Comparison of ENCODE assay signal across 14 cellular contexts in genomic region chr3:27914199-27914598, GRCh38.
A peak's percentile ranks its signal among the peaks of the same experiment; 100 is the strongest.
DNase-seq lines count a peak whose midpoint lies in the region; ATAC-seq lines count a peak whose summit lies in the region.
"Had no signal": no experiment of that assay in that cellular context is flagged by ENCODE, and none has a peak within 500 bp of the region (broad histone marks: within the 10 kb centered on the region; RNA-seq: fewer than 3 reads in every experiment).

No MANE protein-coding gene starts in this region.

- no peaks in the 10 kb centered on the region for H3K4me1 ChIP-seq in SJCRH30
- H3K4me1 ChIP-seq: gastrocnemius medialis, left ventricle myocardium inferior had no signal

- no peak overlapping the region for H3K4me3 ChIP-seq in SJCRH30
- H3K4me3 ChIP-seq: coronary artery, gastrocnemius medialis, left ventricle myocardium inferior had no signal

- H3K36me3 ChIP-seq in SJCRH30, result no peaks in the 10 kb centered on the region
- H3K36me3 ChIP-seq: gastrocnemius medialis, left ventricle myocardium inferior had no signal

- peak; percentile 3 for DNase-seq in EL
- DNase-seq in HS-27A (ENCODE audit: low read depth), result peak; percentile 5
- DNase-seq in SJCRH30, result peak; percentile 11 to 22
- DNase-seq in iPS-NIHi7 (ENCODE audit: extremely low spot score), result peak; percentile 59
- DNase-seq in central memory CD4-positive, alpha-beta T cell, result no peak
- DNase-seq in effector CD8-positive, alpha-beta T cell (lab: John Stamatoyannopoulos, UW), result no peak
- DNase-seq: activated CD4-positive, alpha-beta T cell treated with anti-CD3 and anti-CD28 coated beads, Interleukin-2, amount 10 ng/mL, durations not matched to agents 7 days and 5 days; activated gamma-delta T cell; DMS79; gastrocnemius medialis; left ventricle myocardium inferior; occipital lobe had no signal

- H3K27me3 ChIP-seq in SJCRH30, result peaks cover 5% of the 10 kb centered on the region; the same call in 1 of the 2 replicates
- H3K27me3 ChIP-seq: gastrocnemius medialis had no signal

- no peak for ATAC-seq in esophagus mucosa
- ATAC-seq: gastrocnemius medialis had no signal

- H3K9me3 ChIP-seq in SJCRH30 (replicated peaks), result no peaks in the 10 kb centered on the region
- H3K9me3 ChIP-seq: gastrocnemius medialis, left ventricle myocardium inferior had no signal

- no peak overlapping the region for H3K27ac ChIP-seq in SJCRH30
- H3K27ac ChIP-seq: coronary artery, gastrocnemius medialis, left ventricle myocardium inferior had no signal

Comparison
In these comparisons a context has a peak if more than half of its experiments do, and no peak if none do; other contexts are left out.
1. DNase-seq: peak in EL (single experiment), HS-27A (single experiment), SJCRH30 (2 of 2) and iPS-NIHi7 (single experiment); none in central memory CD4-positive, alpha-beta T cell (single experiment) and effector CD8-positive, alpha-beta T cell (single experiment).